Comparison of ENCODE assay signal across 1 cellular context in the genomic region with DNA sequence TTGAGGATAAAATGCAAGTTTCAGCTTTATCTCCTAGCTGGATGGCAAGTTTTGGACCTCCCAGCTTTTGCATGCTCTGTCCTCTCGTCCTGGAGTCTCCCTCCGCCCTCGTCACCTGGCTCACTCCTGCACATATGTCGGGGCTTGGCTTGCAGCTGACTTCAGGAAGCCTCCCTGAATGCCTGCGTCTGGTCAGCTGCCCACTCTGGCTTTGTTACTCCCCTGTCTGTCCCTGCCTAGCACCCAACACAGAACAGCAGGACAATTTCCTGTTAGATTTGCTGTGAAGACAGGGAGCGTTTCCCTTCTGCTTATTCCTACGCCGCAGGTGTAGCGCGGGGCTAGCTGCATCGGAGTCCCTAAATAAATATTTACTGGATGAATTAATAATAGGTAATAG.
TF ChIP-seq lines count a peak whose summit lies in the region.

No MANE protein-coding gene starts in this region.

TF ChIP-seq in SK-N-SH, 30 proteins besides CTCF, POLR2A, EP300 and RAD21 (continued from another document):
- TF ChIP-seq, protein P1, sequence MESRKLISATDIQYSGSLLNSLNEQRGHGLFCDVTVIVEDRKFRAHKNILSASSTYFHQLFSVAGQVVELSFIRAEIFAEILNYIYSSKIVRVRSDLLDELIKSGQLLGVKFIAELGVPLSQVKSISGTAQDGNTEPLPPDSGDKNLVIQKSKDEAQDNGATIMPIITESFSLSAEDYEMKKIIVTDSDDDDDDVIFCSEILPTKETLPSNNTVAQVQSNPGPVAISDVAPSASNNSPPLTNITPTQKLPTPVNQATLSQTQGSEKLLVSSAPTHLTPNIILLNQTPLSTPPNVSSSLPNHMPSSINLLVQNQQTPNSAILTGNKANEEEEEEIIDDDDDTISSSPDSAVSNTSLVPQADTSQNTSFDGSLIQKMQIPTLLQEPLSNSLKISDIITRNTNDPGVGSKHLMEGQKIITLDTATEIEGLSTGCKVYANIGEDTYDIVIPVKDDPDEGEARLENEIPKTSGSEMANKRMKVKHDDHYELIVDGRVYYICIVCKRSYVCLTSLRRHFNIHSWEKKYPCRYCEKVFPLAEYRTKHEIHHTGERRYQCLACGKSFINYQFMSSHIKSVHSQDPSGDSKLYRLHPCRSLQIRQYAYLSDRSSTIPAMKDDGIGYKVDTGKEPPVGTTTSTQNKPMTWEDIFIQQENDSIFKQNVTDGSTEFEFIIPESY (IDR thresholded peaks at IDR 0.05; ENCODE audit: borderline replicate concordance, low read depth) = no peak
- TF ChIP-seq RCOR1 (IDR thresholded peaks at IDR 0.05; ENCODE audit: low read length) (no peak), NRF1 (IDR thresholded peaks at IDR 0.05; ENCODE audit: low read depth, low read length) (no peak)
